In genomic region chr17:7216242-7217112, GRCh38 we compare ENCODE assay signal across 5 cellular contexts. TPM values are rescaled to one million over a fixed set of nuclear protein-coding genes. Genes with fewer than 3 reads are reported as not detected.
DNase-seq lines count a peak whose midpoint lies in the region; ATAC-seq and TF ChIP-seq lines count a peak whose summit lies in the region.

No MANE protein-coding gene starts in this region.

- peaks cover 65 to 74% of the 10 kb centered on the region in 2 donors for H3K4me1 Mint-ChIP-seq in stimulated activated naive B cell treated with anti-CD40 and anti-IgM and Interleukin-4, amounts not matched to agents 10 μg/mL and 1 μg/mL and 100 μg/mL, for 72 hours

- 22 to 27% methylated on average over 7 of the region's 7 CpGs for WGBS in esophagus, 2 donors

- peaks cover 0 to 3% of the 10 kb centered on the region in 2 donors for H3K36me3 ChIP-seq in esophagus (ENCODE audit: control insufficient read depth in 2 of 2, insufficient read depth in 2 of 2, low read length in 1 of 2)

- no peak for TF ChIP-seq CTCF in GM13977 (IDR thresholded peaks at IDR 0.05; ENCODE audit: extremely low read depth, insufficient read depth, missing control alignments)

- peak overlapping the region; percentile 23 to 38 for H3K4me3 Mint-ChIP-seq in stimulated activated naive B cell treated with anti-CD40 and anti-IgM and Interleukin-4, amounts not matched to agents 10 μg/mL and 1 μg/mL and 100 μg/mL, for 72 hours

- peaks cover 10 to 13% of the 10 kb centered on the region in 2 donors for H3K36me3 Mint-ChIP-seq in stimulated activated naive B cell treated with anti-CD40 and anti-IgM and Interleukin-4, amounts not matched to agents 10 μg/mL and 1 μg/mL and 100 μg/mL, for 72 hours

- no peak for DNase-seq in stimulated activated naive B cell treated with anti-CD40 and anti-IgM and Interleukin-4, amounts not matched to agents 10 μg/mL and 1 μg/mL and 100 μg/mL, for 72 hours
- DNase-seq in GM13977 (ENCODE audit: low spot score): no peak

- H3K27ac Mint-ChIP-seq in stimulated activated naive B cell treated with anti-CD40 and anti-IgM and Interleukin-4, amounts not matched to agents 10 μg/mL and 1 μg/mL and 100 μg/mL, for 72 hours: no peak overlapping the region

- H3K4me1 ChIP-seq in esophagus (ENCODE audit: control insufficient read depth in 2 of 2, insufficient read depth in 2 of 2, low read length in 1 of 2): peaks cover 2 to 14% of the 10 kb centered on the region in 2 donors

- H3K27ac ChIP-seq in esophagus (ENCODE audit: low read depth in 2 of 2, low read length in 1 of 2): peak overlapping the region; percentile 27 to 35

- in situ Hi-C loops in GM13977 (cut with MboI; ENCODE audit: low pct_unique_long_range_greater_than_20kb, low sequenced_read_pairs, unreplicated experiment): no loop called here

- H3K9me3 ChIP-seq in esophagus (ENCODE audit: control insufficient read depth in 2 of 2, insufficient read depth in 1 of 2, low read depth in 1 of 2, low read length in 1 of 2): no peaks in the 10 kb centered on the region

- no peaks in the 10 kb centered on the region for H3K27me3 ChIP-seq in esophagus (ENCODE audit: control insufficient read depth in 1 of 2, insufficient read depth in 2 of 2, low read length in 2 of 2)

- no peak for ATAC-seq in stimulated activated naive B cell treated with anti-CD40 and anti-IgM and Interleukin-4, amounts not matched to agents 10 μg/mL and 1 μg/mL and 100 μg/mL, for 72 hours (replicated peaks)
- ATAC-seq in HG03175 (IDR thresholded peaks at IDR 0.05; ENCODE audit: unreplicated experiment): no peak

- H3K4me3 ChIP-seq in esophagus (ENCODE audit: low read depth in 1 of 2, low read length in 2 of 2): peak overlapping the region; percentile 6 to 49

- no peaks in the 10 kb centered on the region for H3K9me3 Mint-ChIP-seq in stimulated activated naive B cell treated with anti-CD40 and anti-IgM and Interleukin-4, amounts not matched to agents 10 μg/mL and 1 μg/mL and 100 μg/mL, for 72 hours

- H3K27me3 Mint-ChIP-seq in stimulated activated naive B cell treated with anti-CD40 and anti-IgM and Interleukin-4, amounts not matched to agents 10 μg/mL and 1 μg/mL and 100 μg/mL, for 72 hours: peaks cover 0 to 13% of the 10 kb centered on the region in 2 donors

TF ChIP-seq in PFSK-1, 5 proteins besides CTCF, POLR2A, EP300 and RAD21:
- TF ChIP-seq FOXP2 (optimal IDR thresholded peaks at IDR 0.05; ENCODE audit: borderline replicate concordance, extremely low read depth, extremely low read length, insufficient read depth) (no peak), SIN3A (IDR thresholded peaks at IDR 0.05; ENCODE audit: borderline replicate concordance, insufficient read depth, low read length) (no peak), TAF1 (IDR thresholded peaks at IDR 0.05; ENCODE audit: borderline replicate concordance, insufficient read depth, low read length) (0 out of 2 replicates have a peak, but pooled peaks have one; percentile 14)

RNA-seq across cellular contexts. Expression of gene DLG4, which starts 3.2 kb away (rescaled TPM):
- 48.4 TPM for polyA plus RNA-seq in PFSK-1 (2012; ENCODE audit: insufficient read length, low read depth)
- 10 to 100 TPM in 1 of 2 donors, 1 to 10 TPM in 1; 3.2 to 11.8 TPM for polyA plus RNA-seq in esophagus

RNA-seq across cellular contexts. Expression of gene ACADVL, which starts 3.3 kb away (rescaled TPM):
- 730 TPM for polyA plus RNA-seq in PFSK-1 (2012; ENCODE audit: insufficient read length, low read depth)
- 100 to 1,000 TPM; 484 to 979 TPM for polyA plus RNA-seq in esophagus

RNA-seq across cellular contexts. Expression of gene DVL2, which starts 17.8 kb away (rescaled TPM):
- polyA plus RNA-seq in PFSK-1 (2012; ENCODE audit: insufficient read length, low read depth): 118 TPM
- 10 to 100 TPM; 20.8 to 32.2 TPM for polyA plus RNA-seq in esophagus

RNA-seq across cellular contexts. Expression of gene PHF23, which starts 22.8 kb away (rescaled TPM):
- polyA plus RNA-seq in PFSK-1 (2012; ENCODE audit: insufficient read length, low read depth): 86.0 TPM
- polyA plus RNA-seq in esophagus: 10 to 100 TPM; 22.4 to 29.6 TPM

RNA-seq across cellular contexts. Expression of gene GABARAP, which starts 25.8 kb away (rescaled TPM):
- 175 TPM for polyA plus RNA-seq in PFSK-1 (2012; ENCODE audit: insufficient read length, low read depth)
- polyA plus RNA-seq in esophagus: 100 to 1,000 TPM; 354 to 393 TPM
